Comparison of ENCODE assay signal across 17 cellular contexts in genomic region chr4:175998782-175999181, GRCh38.
DNase-seq lines count a peak whose midpoint lies in the region; ATAC-seq and TF ChIP-seq lines count a peak whose summit lies in the region.
"Had no signal": no experiment of that assay in that cellular context is flagged by ENCODE, and none has a peak within 500 bp of the region (broad histone marks: within the 10 kb centered on the region; RNA-seq: fewer than 3 reads in every experiment).

No MANE protein-coding gene starts in this region.

- no peak overlapping the region for H3K4me3 ChIP-seq in Karpas-422 (ENCODE audit: low read length)
- no peak overlapping the region for H3K4me3 ChIP-seq in coronary artery
- H3K4me3 ChIP-seq: lower lobe of right lung, suprapubic skin had no signal

- H3K27ac Mint-ChIP-seq in brain: peak overlapping the region in 4 of 5 experiments; percentile 6 to 99 (median 78)
- H3K27ac Mint-ChIP-seq in effector memory CD8-positive, alpha-beta T cell: no peak overlapping the region
- H3K27ac Mint-ChIP-seq: naive thymus-derived CD4-positive, alpha-beta T cell had no signal

- DNase-seq in Caki2 (ENCODE audit: low read depth) (peak; percentile 9), M059J (ENCODE audit: low read depth) (peak; percentile 12), kidney tubule cell (ENCODE audit: low spot score) (peak; percentile 27), Karpas-422 (no peak), coronary artery (ENCODE audit: low spot score) (no peak)
- no peak for DNase-seq in effector memory CD8-positive, alpha-beta T cell
- DNase-seq: activated CD4-positive, alpha-beta T cell treated with anti-CD3 and anti-CD28 coated beads, Interleukin-2, amount 50 U/mL, for 4 hours; activated T-cell treated with anti-CD3 and anti-CD28 coated beads, Interleukin-2, amount 50 U/mL, for 4 hours; cortex of kidney; lower lobe of right lung; MV-4-11; naive thymus-derived CD4-positive, alpha-beta T cell; T1000 had no signal

- no peaks in the 10 kb centered on the region for H3K9me3 ChIP-seq in Karpas-422 (ENCODE audit: low read length)
- H3K9me3 ChIP-seq: lower lobe of right lung, suprapubic skin had no signal

- H4K20me1 ChIP-seq in Karpas-422 (ENCODE audit: insufficient read depth, low read depth, low read length): no peaks in the 10 kb centered on the region

- H3K9ac ChIP-seq in Karpas-422 (ENCODE audit: low read length): no peak overlapping the region

- H3K36me3 ChIP-seq in Karpas-422 (ENCODE audit: insufficient read depth, low read length): no peaks in the 10 kb centered on the region
- H3K36me3 ChIP-seq: lower lobe of right lung, suprapubic skin had no signal

- H3K36me3 Mint-ChIP-seq in brain: no peaks in the 10 kb centered on the region
- no peaks in the 10 kb centered on the region for H3K36me3 Mint-ChIP-seq in effector memory CD8-positive, alpha-beta T cell (ENCODE audit: insufficient read depth)
- H3K36me3 Mint-ChIP-seq: naive thymus-derived CD4-positive, alpha-beta T cell had no signal

- in situ Hi-C loops in Caki2 (cut with HindIII; ENCODE audit: low pct_unique_long_range_greater_than_20kb, low sequenced_read_pairs): no loop called here

- no peaks in the 10 kb centered on the region for H3K27me3 ChIP-seq in Karpas-422 (ENCODE audit: low read length)

- no peak overlapping the region for H3K4me2 ChIP-seq in Karpas-422 (ENCODE audit: low read depth, low read length, poor library complexity, severe bottlenecking)

- H3K27me3 Mint-ChIP-seq in brain: peaks cover 20% of the 10 kb centered on the region
- H3K27me3 Mint-ChIP-seq in effector memory CD8-positive, alpha-beta T cell: peaks cover 20 to 29% of the 10 kb centered on the region in 2 donors

- H3K4me1 Mint-ChIP-seq in brain: peaks cover 63% of the 10 kb centered on the region
- H3K4me1 Mint-ChIP-seq in effector memory CD8-positive, alpha-beta T cell (ENCODE audit: low read depth in 2 of 2): peaks cover 2 to 4% of the 10 kb centered on the region in 2 donors

- no peaks in the 10 kb centered on the region for H3K79me2 ChIP-seq in Karpas-422 (ENCODE audit: low read length)

- no peak overlapping the region for H2AFZ ChIP-seq in Karpas-422 (ENCODE audit: low read length)

- H3K9me2 ChIP-seq in Karpas-422 (replicated peaks; ENCODE audit: insufficient read depth, low read length): no peaks in the 10 kb centered on the region

- TF ChIP-seq CTCF in brain (conservative IDR thresholded peaks at IDR 0.05) (no peak), coronary artery (IDR thresholded peaks at IDR 0.05) (no peak)

- no peaks in the 10 kb centered on the region for H3K4me1 ChIP-seq in Karpas-422 (ENCODE audit: low read length)

- H3K27ac ChIP-seq in Karpas-422 (ENCODE audit: low read length) (no peak overlapping the region), coronary artery (no peak overlapping the region)
- H3K27ac ChIP-seq: lower lobe of right lung, suprapubic skin had no signal

- peak overlapping the region; percentile 0 to 96 (median 90) for H3K4me3 Mint-ChIP-seq in brain
- H3K4me3 Mint-ChIP-seq in effector memory CD8-positive, alpha-beta T cell: no peak overlapping the region
- H3K4me3 Mint-ChIP-seq: activated T-cell treated with anti-CD3 and anti-CD28 coated beads, Interleukin-2, amount 50 U/mL, for 4 hours; naive thymus-derived CD4-positive, alpha-beta T cell had no signal

- no peak for ATAC-seq in effector memory CD8-positive, alpha-beta T cell (replicated peaks)
- no peak for ATAC-seq in GM18873 (IDR thresholded peaks at IDR 0.05; ENCODE audit: low FRiP score, unreplicated experiment)
- ATAC-seq: activated T-cell treated with anti-CD3 and anti-CD28 coated beads, Interleukin-2, amount 50 U/mL, for 4 hours; esophagus mucosa; lower lobe of right lung; naive thymus-derived CD4-positive, alpha-beta T cell had no signal

- H3K9me3 Mint-ChIP-seq in brain: peaks cover 0 to 3% (median 0%) of the 10 kb centered on the region in 5 experiments
- peaks cover 0 to 4% of the 10 kb centered on the region in 2 donors for H3K9me3 Mint-ChIP-seq in effector memory CD8-positive, alpha-beta T cell
- H3K9me3 Mint-ChIP-seq: activated T-cell treated with anti-CD3 and anti-CD28 coated beads, Interleukin-2, amount 50 U/mL, for 4 hours had no signal

Comparison
In these comparisons a context has a peak if more than half of its experiments do, and no peak if none do; other contexts are left out.
1. DNase-seq: peak in Caki2 (single experiment), M059J (single experiment) and kidney tubule cell (single experiment); none in Karpas-422 (single experiment), effector memory CD8-positive, alpha-beta T cell (0 of 3) and coronary artery (single experiment).
2. H3K27ac Mint-ChIP-seq: peak in brain (4 of 5); none in effector memory CD8-positive, alpha-beta T cell (0 of 2).
3. H3K4me3 Mint-ChIP-seq: peak in brain (5 of 5); none in effector memory CD8-positive, alpha-beta T cell (0 of 2).